In the genomic region with DNA sequence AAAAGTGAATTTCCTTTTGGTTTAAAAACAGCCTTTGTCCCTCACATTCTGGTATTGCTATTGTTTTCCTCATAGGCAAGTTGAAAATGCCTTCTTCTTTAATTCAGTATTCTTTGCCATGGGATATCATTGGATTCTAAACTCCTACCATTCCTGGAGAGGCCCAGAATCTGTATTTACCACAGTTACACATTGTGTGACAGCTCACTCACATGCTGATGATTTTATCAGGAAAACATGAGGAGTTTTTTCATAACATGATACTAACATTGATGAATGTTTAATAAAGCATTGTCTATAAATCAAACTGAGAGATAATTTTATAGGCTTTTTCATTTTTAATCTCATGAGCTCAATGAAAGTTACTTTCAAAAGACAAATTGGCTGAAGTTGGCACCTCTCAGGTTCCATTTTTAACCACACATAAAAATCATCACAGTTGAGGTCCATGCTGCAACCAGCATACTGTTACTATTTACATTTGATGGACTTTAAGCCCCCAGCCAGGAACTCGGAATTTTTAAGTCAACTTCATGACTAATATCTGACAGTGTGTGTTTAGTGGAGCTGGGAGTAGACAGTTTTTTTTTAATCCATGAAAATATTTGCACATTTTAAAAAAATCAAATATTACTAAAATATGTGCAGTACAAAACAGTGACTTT, we compare ENCODE assay signal across 16 cellular contexts.
"Had no signal": no experiment of that assay in that cellular context is flagged by ENCODE, and none has a peak within 500 bp of the region (broad histone marks: within the 10 kb centered on the region; RNA-seq: fewer than 3 reads in every experiment).

No MANE protein-coding gene starts in this region.

- DNase-seq: erythroblast; foreskin keratinocyte; kidney; left cardiac atrium; left ventricle myocardium inferior; lower lobe of right lung; natural killer cell; nucleus accumbens; ovary; right cardiac atrium; stimulated activated CD4-positive, alpha-beta T cell treated with anti-CD3 and anti-CD28 coated beads, Interleukin-2, amount 100 ng/mL, for 48 hours; stimulated activated naive CD8-positive, alpha-beta T cell treated with anti-CD3 and anti-CD28 coated beads, Interleukin-15, Interleukin-2, amounts not matched to agents 100 U/mL and 50 U/mL, for 24 hours; thyroid gland had no signal

- H3K4me1 ChIP-seq: foreskin keratinocyte, left ventricle myocardium inferior, lower lobe of right lung, neural progenitor cell, suprapubic skin, thyroid gland had no signal

- H3K27me3 ChIP-seq: foreskin keratinocyte, neural progenitor cell, ovary, suprapubic skin, thyroid gland had no signal

- H3K4me3 ChIP-seq: left ventricle myocardium inferior, lower lobe of right lung, neural progenitor cell, ovary, smooth muscle cell, suprapubic skin, thyroid gland had no signal

- H3K27ac ChIP-seq: foreskin keratinocyte, left ventricle myocardium inferior, lower lobe of right lung, neural progenitor cell, ovary, suprapubic skin, thyroid gland had no signal

- ATAC-seq: foreskin keratinocyte; left cardiac atrium; lower lobe of right lung; natural killer cell; right cardiac atrium; stimulated activated naive CD8-positive, alpha-beta T cell treated with anti-CD3 and anti-CD28 coated beads, Interleukin-15, Interleukin-2, amounts not matched to agents 100 U/mL and 50 U/mL, for 24 hours had no signal

- H3K9me3 ChIP-seq: lower lobe of right lung, ovary, suprapubic skin, thyroid gland had no signal

- H3K36me3 ChIP-seq: left ventricle myocardium inferior, lower lobe of right lung, neural progenitor cell, ovary, suprapubic skin, thyroid gland had no signal
